In the genomic region with DNA sequence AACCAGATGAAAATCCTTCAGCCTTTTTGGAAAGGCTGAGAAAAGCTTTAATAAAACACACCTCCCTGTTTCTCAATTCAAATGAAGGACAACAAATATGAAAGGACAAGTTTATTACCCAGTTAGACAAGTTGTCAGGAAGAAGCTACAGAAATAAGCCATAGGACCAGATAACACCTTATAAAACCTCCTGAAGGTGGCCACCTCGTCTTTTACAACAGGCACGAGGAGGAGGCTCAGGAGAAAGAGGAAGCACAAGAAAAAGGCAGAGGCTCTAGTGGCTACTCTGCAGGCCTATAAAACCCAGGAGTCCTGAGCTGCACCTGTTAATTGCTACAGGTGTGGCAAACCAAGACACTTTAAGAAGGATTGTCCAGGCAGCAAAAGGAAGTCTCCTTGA, we compare ENCODE assay signal across 19 cellular contexts.
A peak's percentile ranks its signal among the peaks of the same experiment; 100 is the strongest.
DNase-seq lines count a peak whose midpoint lies in the region; ATAC-seq and TF ChIP-seq lines count a peak whose summit lies in the region.
"Had no signal": no experiment of that assay in that cellular context is flagged by ENCODE, and none has a peak within 500 bp of the region (broad histone marks: within the 10 kb centered on the region; RNA-seq: fewer than 3 reads in every experiment).

No MANE protein-coding gene starts in this region.

- no peaks in the 10 kb centered on the region for H3K27me3 ChIP-seq in endodermal cell (ENCODE audit: control insufficient read depth, insufficient read depth, low read length, poor library complexity, severe bottlenecking)
- H3K27me3 ChIP-seq: BLaER1 treated with 17β-estradiol and CSF1 and Interleukin-3, amounts not matched to agents 10 nM and 100 nM had no signal

- no peak overlapping the region for H3K4me3 Mint-ChIP-seq in endodermal cell

- H3K27ac Mint-ChIP-seq in endodermal cell: no peak overlapping the region

- H3K27me3 Mint-ChIP-seq in endodermal cell (ENCODE audit: insufficient read depth): no peaks in the 10 kb centered on the region

- no peaks in the 10 kb centered on the region for H3K4me1 ChIP-seq in endodermal cell (ENCODE audit: control insufficient read depth, insufficient read depth, low read length)
- H3K4me1 ChIP-seq: BLaER1 treated with 17β-estradiol and CSF1 and Interleukin-3, amounts not matched to agents 10 nM and 100 nM had no signal

- H3K27ac ChIP-seq in endodermal cell (ENCODE audit: low read depth, low read length): no peak overlapping the region
- H3K27ac ChIP-seq: 22Rv1; BLaER1 treated with 17β-estradiol and CSF1 and Interleukin-3, amounts not matched to agents 10 nM and 100 nM; HL-60 had no signal

- peaks cover 9% of the 10 kb centered on the region for H3K9me3 Mint-ChIP-seq in endodermal cell

- H3K36me3 Mint-ChIP-seq in endodermal cell (ENCODE audit: low read depth): no peaks in the 10 kb centered on the region

- H3K36me3 ChIP-seq in endodermal cell (ENCODE audit: control insufficient read depth, insufficient read depth, low read length): no peaks in the 10 kb centered on the region
- H3K36me3 ChIP-seq: BLaER1 treated with 17β-estradiol and CSF1 and Interleukin-3, amounts not matched to agents 10 nM and 100 nM had no signal

- peak; percentile 52 for TF ChIP-seq CTCF in endodermal cell (conservative IDR thresholded peaks at IDR 0.05)

- ATAC-seq in HG02798 (IDR thresholded peaks at IDR 0.05; ENCODE audit: poor library complexity, unreplicated experiment): no peak
- ATAC-seq in HG02642 (IDR thresholded peaks at IDR 0.05; ENCODE audit: poor library complexity, unreplicated experiment): no peak
- ATAC-seq: GM12878 had no signal

- in situ Hi-C loops in KBM-7 (cut with MboI; ENCODE audit: low pct_unique_long_range_greater_than_20kb, low sequenced_read_pairs): no loop called here

- no peak overlapping the region for H3K4me3 ChIP-seq in endodermal cell (ENCODE audit: low read length)
- H3K4me3 ChIP-seq: BLaER1 treated with 17β-estradiol and CSF1 and Interleukin-3, amounts not matched to agents 10 nM and 100 nM; GM12878 had no signal

- DNase-seq in DMS53 (lab: John Stamatoyannopoulos, UW): peak; percentile 32
- DNase-seq in DMS53 treated with DMSO at 0.1 percent for 48 hours (lab: John Stamatoyannopoulos, UW; ENCODE audit: unreplicated experiment): no peak
- DNase-seq in KBM-7: peak; percentile 40
- peak; percentile 56 for DNase-seq in OCI-M1 (lab: John Stamatoyannopoulos, UW)
- no peak for DNase-seq in endodermal cell
- no peak for DNase-seq in iPS-NIHi7 (ENCODE audit: extremely low spot score)
- DNase-seq: HCEC 1CT, NCI-H1092, NCI-H2107, NCI-H226, NCI-H526 treated with DMSO at 0.1 percent for 48 hours, SHP77 treated with DMSO at 0.1 percent for 48 hours, T-helper 1 cell had no signal

- WGBS in endodermal cell (ENCODE audit: insufficient coverage in 1 of 2, insufficient read length in 1 of 2), 2 experiments: 80 to 85% methylated on average over 2 of the region's 2 CpGs

- no peaks in the 10 kb centered on the region for H3K9me3 ChIP-seq in endodermal cell (ENCODE audit: control insufficient read depth, low read length)

- no peak overlapping the region for H3K9ac ChIP-seq in endodermal cell (ENCODE audit: extremely low read depth, low read length, poor library complexity, severe bottlenecking)
- H3K9ac ChIP-seq: BLaER1 treated with 17β-estradiol and CSF1 and Interleukin-3, amounts not matched to agents 10 nM and 100 nM had no signal

- no peaks in the 10 kb centered on the region for H3K4me1 Mint-ChIP-seq in endodermal cell

Comparison
In these comparisons a context has a peak if more than half of its experiments do, and no peak if none do; other contexts are left out.
1. DNase-seq: peak in DMS53 (single experiment), KBM-7 (single experiment) and OCI-M1 (single experiment); none in DMS53 treated with DMSO at 0.1 percent for 48 hours (single experiment), endodermal cell (single experiment) and iPS-NIHi7 (single experiment).